9 cellular contexts compared by ENCODE assay signal in the genomic region with DNA sequence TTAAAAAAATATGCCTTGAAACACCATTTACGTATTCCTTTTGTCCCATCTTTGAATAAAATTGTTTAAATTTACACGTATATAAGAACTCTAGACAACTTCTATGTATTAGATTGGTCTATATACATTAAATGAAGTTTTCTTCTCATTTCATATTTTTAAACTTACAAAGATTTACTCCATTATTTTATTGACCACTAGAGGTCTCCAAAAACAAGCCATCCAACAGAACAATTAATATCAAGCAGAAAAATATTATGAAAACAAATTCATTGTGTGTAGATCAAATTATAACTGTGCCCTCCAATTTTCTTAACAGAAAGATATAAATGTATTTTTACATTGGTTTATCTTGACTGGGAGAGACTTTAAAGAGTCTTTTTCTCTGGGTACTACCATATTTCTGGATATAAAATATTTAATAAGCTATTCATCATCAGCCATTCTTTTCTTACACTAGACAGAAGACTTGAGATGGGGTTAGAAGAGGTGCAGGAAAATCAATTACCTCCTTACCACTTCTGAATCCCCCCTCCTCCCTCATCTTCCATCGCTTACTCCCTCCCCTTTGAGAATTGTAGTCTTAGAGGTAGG.
A peak's percentile ranks its signal among the peaks of the same experiment; 100 is the strongest.
DNase-seq lines count a peak whose midpoint lies in the region; ATAC-seq and TF ChIP-seq lines count a peak whose summit lies in the region.
"Had no signal": no experiment of that assay in that cellular context is flagged by ENCODE, and none has a peak within 500 bp of the region (broad histone marks: within the 10 kb centered on the region; RNA-seq: fewer than 3 reads in every experiment).

No MANE protein-coding gene starts in this region.

- no peaks in the 10 kb centered on the region for H3K27me3 ChIP-seq in CD8-positive, alpha-beta T cell (ENCODE audit: insufficient read depth, low read length)
- H3K27me3 ChIP-seq in WERI-Rb-1 (ENCODE audit: insufficient read depth, low read depth, severe bottlenecking): no peaks in the 10 kb centered on the region

- peaks cover 32% of the 10 kb centered on the region for H3K36me3 Mint-ChIP-seq in CD8-positive, alpha-beta T cell
- H3K36me3 Mint-ChIP-seq in brain: no peaks in the 10 kb centered on the region
- H3K36me3 Mint-ChIP-seq in nephron (ENCODE audit: low read depth): no peaks in the 10 kb centered on the region

- no peak overlapping the region for H3K4me3 ChIP-seq in CD8-positive, alpha-beta T cell (ENCODE audit: low read depth, low read length)
- no peak overlapping the region for H3K4me3 ChIP-seq in WERI-Rb-1 (ENCODE audit: low read depth, low read length)
- H3K4me3 ChIP-seq: GM23338 had no signal

- H3K4me1 ChIP-seq in CD8-positive, alpha-beta T cell (ENCODE audit: insufficient read depth, low read length): peaks cover 27% of the 10 kb centered on the region

- no peaks in the 10 kb centered on the region for H3K36me3 ChIP-seq in CD8-positive, alpha-beta T cell (ENCODE audit: insufficient read depth, low read length)
- no peaks in the 10 kb centered on the region for H3K36me3 ChIP-seq in WERI-Rb-1

- intact Hi-C loops in CD8-positive, alpha-beta T cell (cut with DNase I, micrococcal nuclease): loop anchor here (1.0 to 2.0 kb wide), 4 partner anchors 84 to 419 kb away; no protein-coding TSS in a partner anchor

- H3K27me3 Mint-ChIP-seq in CD8-positive, alpha-beta T cell (ENCODE audit: low read depth): no peaks in the 10 kb centered on the region
- no peaks in the 10 kb centered on the region for H3K27me3 Mint-ChIP-seq in brain
- no peaks in the 10 kb centered on the region for H3K27me3 Mint-ChIP-seq in nephron (ENCODE audit: low read depth)

- CTCF ChIA-PET in CD8-positive, alpha-beta T cell (lab: Charles Lee): interaction anchor here (0.6 to 2.5 kb wide), 13 partner anchors 9 to 118 kb away, joined by 3 to 17 read pairs (median 5); no protein-coding TSS in a partner anchor

- POLR2A ChIA-PET in CD8-positive, alpha-beta T cell (lab: Charles Lee): interaction anchor here (1.2 kb wide), 1 partner anchor 118 kb away, joined by 3 read pairs; no protein-coding TSS in a partner anchor

- no peaks in the 10 kb centered on the region for H3K9me3 Mint-ChIP-seq in CD8-positive, alpha-beta T cell
- H3K9me3 Mint-ChIP-seq in brain (peaks cover 0 to 3% (median 0%) of the 10 kb centered on the region in 5 experiments), nephron (no peaks in the 10 kb centered on the region)
- H3K9me3 Mint-ChIP-seq: GM23338 had no signal

- H3K4me3 Mint-ChIP-seq in CD8-positive, alpha-beta T cell: no peak overlapping the region
- no peak overlapping the region for H3K4me3 Mint-ChIP-seq in brain
- no peak overlapping the region for H3K4me3 Mint-ChIP-seq in nephron
- H3K4me3 Mint-ChIP-seq: GM23338 had no signal

- no peaks in the 10 kb centered on the region for H3K9me3 ChIP-seq in CD8-positive, alpha-beta T cell (ENCODE audit: low read length)
- H3K9me3 ChIP-seq in WERI-Rb-1 (ENCODE audit: severe bottlenecking): no peaks in the 10 kb centered on the region

- no peak for ATAC-seq in CD8-positive, alpha-beta T cell
- peak; percentile 45 for ATAC-seq in HG02885 (IDR thresholded peaks at IDR 0.05; ENCODE audit: poor library complexity, unreplicated experiment)
- ATAC-seq in GM18502 (IDR thresholded peaks at IDR 0.05; ENCODE audit: poor library complexity, unreplicated experiment): no peak
- ATAC-seq: GM23338 had no signal

- no peak overlapping the region for H3K27ac Mint-ChIP-seq in CD8-positive, alpha-beta T cell
- H3K27ac Mint-ChIP-seq in brain (no peak overlapping the region), nephron (no peak overlapping the region)
- H3K27ac Mint-ChIP-seq: GM23338 had no signal

- TF ChIP-seq CTCF in CD8-positive, alpha-beta T cell (IDR thresholded peaks at IDR 0.05): peak; percentile 98
- TF ChIP-seq CTCF in brain (conservative IDR thresholded peaks at IDR 0.05) (peak; percentile 62 to 72), nephron (IDR thresholded peaks at IDR 0.05; ENCODE audit: unreplicated experiment in 3 of 3) (peak; percentile 55 to 75 (median 59)), WERI-Rb-1 (IDR thresholded peaks at IDR 0.05; ENCODE audit: low read depth, low read length) (no peak)

- peaks cover 44% of the 10 kb centered on the region for H3K4me1 Mint-ChIP-seq in CD8-positive, alpha-beta T cell (ENCODE audit: low read depth)
- H3K4me1 Mint-ChIP-seq in brain (peaks cover 7% of the 10 kb centered on the region), nephron (peaks cover 1% of the 10 kb centered on the region)

- no peak for DNase-seq in CD8-positive, alpha-beta T cell
- no peak for DNase-seq in activated CD8-positive, alpha-beta memory T cell treated with anti-CD3 and anti-CD28 coated beads, Interleukin-2, amount 50 U/mL, for 48 hours
- DNase-seq in ureter (ENCODE audit: low spot score) (no peak), WERI-Rb-1 (no peak)

- H3K27ac ChIP-seq in CD8-positive, alpha-beta T cell (ENCODE audit: low read depth, low read length): no peak overlapping the region
- no peak overlapping the region for H3K27ac ChIP-seq in WERI-Rb-1
